16 cellular contexts compared by ENCODE assay signal in genomic region chr17:56269509-56269908, GRCh38.
A peak's percentile ranks its signal among the peaks of the same experiment; 100 is the strongest.
DNase-seq lines count a peak whose midpoint lies in the region; TF ChIP-seq lines count a peak whose summit lies in the region.
"Had no signal": no experiment of that assay in that cellular context is flagged by ENCODE, and none has a peak within 500 bp of the region (broad histone marks: within the 10 kb centered on the region; RNA-seq: fewer than 3 reads in every experiment).

No MANE protein-coding gene starts in this region.

- TF ChIP-seq CTCF in fibroblast of the aortic adventitia (IDR thresholded peaks at IDR 0.05; ENCODE audit: insufficient read depth, low read length), result no peak
- TF ChIP-seq CTCF in dorsolateral prefrontal cortex (IDR thresholded peaks at IDR 0.05 in 54 of 56, conservative IDR thresholded peaks at IDR 0.05 in 2 of 56; ENCODE audit: low read depth in 1 of 56, partially characterized antibody in 56 of 56), result no peak

- DNase-seq in EH (ENCODE audit: low read depth) (peak; percentile 77), M059J (ENCODE audit: low read depth) (peak; percentile 9), fibroblast of the aortic adventitia (ENCODE audit: low read depth) (peak; percentile 2), dorsolateral prefrontal cortex (no peak), ecto neural progenitor cell (ENCODE audit: low spot score) (no peak)
- DNase-seq in activated T-cell treated with anti-CD3 and anti-CD28 coated beads, Interleukin-2, amount 50 U/mL, for 48 hours, result no peak
- DNase-seq in activated effector memory CD4-positive, alpha-beta T cell treated with Interleukin-2 at 50 U/mL for 16 hours, result no peak
- DNase-seq: GF-D8, NCI-H1417 treated with DMSO at 0.1 percent for 48 hours, NCI-H1930, NCI-H2171, NCI-H446, PC-3 had no signal

- H3K4me3 ChIP-seq in fibroblast of the aortic adventitia (ENCODE audit: low read depth, low read length), result no peak overlapping the region
- H3K4me3 ChIP-seq in dorsolateral prefrontal cortex, result no peak overlapping the region
- H3K4me3 ChIP-seq: HAP-1 had no signal

- H3K27ac ChIP-seq in dorsolateral prefrontal cortex, result no peak overlapping the region
- H3K27ac ChIP-seq: HL-60, RWPE1 had no signal

- intact Hi-C loops in dorsolateral prefrontal cortex (cut with DNase I), result no loop called here

- no peaks in the 10 kb centered on the region for H3K27me3 ChIP-seq in dorsolateral prefrontal cortex

Comparison
In these comparisons a context has a peak if more than half of its experiments do, and no peak if none do; other contexts are left out.
1. DNase-seq: peak in EH (single experiment), M059J (single experiment) and fibroblast of the aortic adventitia (single experiment); none in dorsolateral prefrontal cortex (0 of 10), ecto neural progenitor cell (single experiment), activated T-cell treated with anti-CD3 and anti-CD28 coated beads, Interleukin-2, amount 50 U/mL, for 48 hours (0 of 2) and activated effector memory CD4-positive, alpha-beta T cell treated with Interleukin-2 at 50 U/mL for 16 hours (single experiment).